Comparison of ENCODE assay signal across 1 cellular context in the genomic region with DNA sequence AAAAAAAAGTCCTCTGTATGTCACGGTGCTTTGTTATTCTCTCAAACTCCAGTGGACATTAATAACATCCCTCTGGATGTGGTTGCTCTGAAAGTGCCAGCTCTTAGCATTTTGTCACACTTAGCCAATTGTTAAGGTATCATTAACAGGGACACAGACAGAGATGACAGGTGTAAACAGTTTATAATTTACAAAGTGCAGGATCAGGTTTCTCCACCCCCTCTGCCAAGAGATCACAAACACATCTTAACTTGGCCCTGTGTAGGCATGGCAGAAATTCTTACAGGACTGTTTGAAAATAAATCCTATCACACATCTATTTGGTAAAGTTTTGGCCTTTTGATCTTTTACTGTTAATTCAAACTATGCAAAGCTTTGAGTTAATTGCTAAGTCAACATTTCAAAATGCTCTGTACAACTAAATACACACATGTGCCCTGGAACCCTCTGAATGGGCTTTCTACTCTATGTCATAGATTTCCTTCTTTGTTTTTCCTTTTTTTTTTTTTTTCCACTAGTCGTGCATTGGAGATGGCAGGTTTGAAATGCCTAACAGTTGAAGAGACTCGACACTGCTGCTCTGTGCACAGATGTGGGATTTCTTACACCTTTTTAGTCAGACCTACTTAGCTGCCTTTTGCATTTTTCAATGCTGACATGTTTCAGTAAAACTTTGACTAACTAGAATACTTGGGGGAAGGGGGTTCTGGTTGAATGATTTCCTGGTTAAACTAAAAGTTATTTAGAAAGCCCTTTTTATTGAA.
TF ChIP-seq lines count a peak whose summit lies in the region.

No MANE protein-coding gene starts in this region.

TF ChIP-seq in SK-N-SH treated with all-trans-retinoic acid at 6 μM for 48 hours, 23 proteins besides CTCF, POLR2A, EP300 and RAD21 (continued from another document):
- TF ChIP-seq, protein P1, sequence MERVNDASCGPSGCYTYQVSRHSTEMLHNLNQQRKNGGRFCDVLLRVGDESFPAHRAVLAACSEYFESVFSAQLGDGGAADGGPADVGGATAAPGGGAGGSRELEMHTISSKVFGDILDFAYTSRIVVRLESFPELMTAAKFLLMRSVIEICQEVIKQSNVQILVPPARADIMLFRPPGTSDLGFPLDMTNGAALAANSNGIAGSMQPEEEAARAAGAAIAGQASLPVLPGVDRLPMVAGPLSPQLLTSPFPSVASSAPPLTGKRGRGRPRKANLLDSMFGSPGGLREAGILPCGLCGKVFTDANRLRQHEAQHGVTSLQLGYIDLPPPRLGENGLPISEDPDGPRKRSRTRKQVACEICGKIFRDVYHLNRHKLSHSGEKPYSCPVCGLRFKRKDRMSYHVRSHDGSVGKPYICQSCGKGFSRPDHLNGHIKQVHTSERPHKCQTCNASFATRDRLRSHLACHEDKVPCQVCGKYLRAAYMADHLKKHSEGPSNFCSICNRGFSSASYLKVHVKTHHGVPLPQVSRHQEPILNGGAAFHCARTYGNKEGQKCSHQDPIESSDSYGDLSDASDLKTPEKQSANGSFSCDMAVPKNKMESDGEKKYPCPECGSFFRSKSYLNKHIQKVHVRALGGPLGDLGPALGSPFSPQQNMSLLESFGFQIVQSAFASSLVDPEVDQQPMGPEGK (CRISPR knock-in tag; IDR thresholded peaks at IDR 0.05; ENCODE audit: borderline replicate concordance) = no peak
- TF ChIP-seq GLIS3 (CRISPR knock-in tag; IDR thresholded peaks at IDR 0.05) (no peak), ZC3H10 (CRISPR knock-in tag; IDR thresholded peaks at IDR 0.05) (no peak), SNAI2 (CRISPR knock-in tag; IDR thresholded peaks at IDR 0.05) (no peak)
TF ChIP-seq in SK-N-SH treated with all-trans-retinoic acid at 6 μM for 48 hours: peak in this region for 0.
